8 cellular contexts compared by ENCODE assay signal in the genomic region with DNA sequence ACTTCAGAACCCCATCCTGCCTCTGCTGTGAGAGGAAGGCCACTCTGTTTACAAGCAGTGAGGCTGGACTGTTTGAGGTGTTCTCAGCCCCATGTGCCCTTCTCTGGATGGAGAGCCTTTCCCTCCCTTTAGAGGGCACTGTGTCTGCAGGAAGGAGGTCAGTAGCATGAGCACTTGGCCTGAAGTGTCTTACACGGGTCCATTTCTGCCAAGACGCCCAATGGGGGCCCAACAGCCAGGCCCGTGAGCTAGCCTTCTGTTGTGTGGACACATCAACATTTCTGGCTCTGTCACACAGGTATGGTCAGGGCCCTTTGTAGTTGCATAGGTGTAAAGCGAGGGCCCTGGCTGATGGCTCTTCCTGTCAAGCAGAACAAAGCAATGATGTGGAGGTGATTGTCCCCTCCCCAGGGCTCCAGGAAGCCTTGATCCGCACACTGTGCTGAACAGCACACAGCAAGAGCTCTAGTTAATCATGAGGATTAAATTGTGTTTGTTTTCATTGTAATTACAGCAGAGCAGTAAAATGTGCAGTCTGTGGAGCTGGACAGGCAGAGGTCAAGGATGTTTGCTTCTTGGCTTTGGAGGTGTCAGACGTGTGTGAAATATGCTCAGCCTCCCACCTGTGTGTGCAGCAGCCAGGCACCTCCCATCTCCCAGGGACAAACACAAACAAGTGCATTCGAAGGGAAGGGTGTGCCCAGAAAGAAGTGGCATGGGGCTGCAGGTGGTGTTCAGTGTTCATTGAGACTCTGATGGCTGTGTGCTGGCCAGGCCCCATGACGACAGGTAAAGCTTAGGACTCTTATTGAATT.
DNase-seq lines count a peak whose midpoint lies in the region; ATAC-seq and TF ChIP-seq lines count a peak whose summit lies in the region.

No MANE protein-coding gene starts in this region.

- H3K27ac Mint-ChIP-seq in WTC11, result no peak overlapping the region

- POLR2A ChIA-PET in WTC11 (lab: Charles Lee), result no interaction called here

- no peaks in the 10 kb centered on the region for H3K36me3 ChIP-seq in mucosa of descending colon (ENCODE audit: low read depth)

- DNase-seq in EH (ENCODE audit: low read depth) (peak; percentile 50), LHCN-M2 (ENCODE audit: low read depth) (peak; percentile 32), WTC11 (ENCODE audit: low spot score) (peak; percentile 26), mucosa of descending colon (peak in 2 of 3 donors; percentile 42 to 47), amygdala (lab: John Stamatoyannopoulos, UW) (no peak), GF-D8 (lab: John Stamatoyannopoulos, UW) (no peak)

- no peaks in the 10 kb centered on the region for H3K9me3 ChIP-seq in mucosa of descending colon

- H3K36me3 Mint-ChIP-seq in WTC11, result no peaks in the 10 kb centered on the region

- CTCF ChIA-PET in WTC11 (lab: Charles Lee), result interaction anchor here (0.6 to 1.5 kb wide), 3 partner anchors 22 to 114 kb away, joined by 3 read pairs; no protein-coding TSS in a partner anchor

- no peak overlapping the region for H3K4me3 Mint-ChIP-seq in WTC11

- H3K4me1 Mint-ChIP-seq in WTC11, result peaks cover 9% of the 10 kb centered on the region

- TF ChIP-seq CTCF in WTC11 (IDR thresholded peaks at IDR 0.05) (no peak), mucosa of descending colon (IDR thresholded peaks at IDR 0.05) (no peak)

- no peaks in the 10 kb centered on the region for H3K27me3 Mint-ChIP-seq in WTC11 (ENCODE audit: low read depth)

- ATAC-seq in WTC11 (peak; percentile 86), mucosa of descending colon (peak; percentile 79), GM21529 (IDR thresholded peaks at IDR 0.05; ENCODE audit: unreplicated experiment) (no peak), GM19397 (IDR thresholded peaks at IDR 0.05; ENCODE audit: unreplicated experiment) (no peak)

- no peaks in the 10 kb centered on the region for H3K9me3 Mint-ChIP-seq in WTC11

- peaks cover 10% of the 10 kb centered on the region for H3K4me1 ChIP-seq in mucosa of descending colon (ENCODE audit: low read depth)

- no peak overlapping the region for H3K4me3 ChIP-seq in mucosa of descending colon

- intact Hi-C loops in mucosa of descending colon (cut with DNase I, micrococcal nuclease), result no loop called here

TF ChIP-seq in WTC11, 78 proteins besides CTCF, POLR2A, EP300 and RAD21:
- TF ChIP-seq NR2C2 (CRISPR knock-in tag; IDR thresholded peaks at IDR 0.05), result no peak
- TF ChIP-seq SMAD3 (CRISPR knock-in tag; IDR thresholded peaks at IDR 0.05; ENCODE audit: borderline replicate concordance), result no peak
- TF ChIP-seq ZNF396 (CRISPR knock-in tag; IDR thresholded peaks at IDR 0.05; ENCODE audit: borderline replicate concordance), result no peak
- TF ChIP-seq CREB1 (CRISPR knock-in tag; IDR thresholded peaks at IDR 0.05), result no peak
- no peak for TF ChIP-seq AR (CRISPR knock-in tag; IDR thresholded peaks at IDR 0.05)
- TF ChIP-seq, protein P1, sequence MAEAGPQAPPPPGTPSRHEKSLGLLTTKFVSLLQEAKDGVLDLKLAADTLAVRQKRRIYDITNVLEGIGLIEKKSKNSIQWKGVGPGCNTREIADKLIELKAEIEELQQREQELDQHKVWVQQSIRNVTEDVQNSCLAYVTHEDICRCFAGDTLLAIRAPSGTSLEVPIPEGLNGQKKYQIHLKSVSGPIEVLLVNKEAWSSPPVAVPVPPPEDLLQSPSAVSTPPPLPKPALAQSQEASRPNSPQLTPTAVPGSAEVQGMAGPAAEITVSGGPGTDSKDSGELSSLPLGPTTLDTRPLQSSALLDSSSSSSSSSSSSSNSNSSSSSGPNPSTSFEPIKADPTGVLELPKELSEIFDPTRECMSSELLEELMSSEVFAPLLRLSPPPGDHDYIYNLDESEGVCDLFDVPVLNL (CRISPR knock-in tag; IDR thresholded peaks at IDR 0.05; ENCODE audit: borderline replicate concordance, low read depth), result no peak
- no peak for TF ChIP-seq OVOL2 (CRISPR knock-in tag; IDR thresholded peaks at IDR 0.05; ENCODE audit: borderline replicate concordance)
- no peak for TF ChIP-seq FOXP1 (CRISPR knock-in tag; IDR thresholded peaks at IDR 0.05; ENCODE audit: borderline replicate concordance)
- no peak for TF ChIP-seq ZNF121 (CRISPR knock-in tag; IDR thresholded peaks at IDR 0.05)

Comparison
In these comparisons a context has a peak if more than half of its experiments do, and no peak if none do; other contexts are left out.
1. DNase-seq: peak in EH (single experiment), LHCN-M2 (single experiment), WTC11 (single experiment) and mucosa of descending colon (2 of 3); none in amygdala (0 of 56) and GF-D8 (single experiment).
2. ATAC-seq: peak in WTC11 (single experiment) and mucosa of descending colon (single experiment); none in GM21529 (single experiment) and GM19397 (single experiment).